8 cellular contexts compared by ENCODE assay signal in the genomic region with DNA sequence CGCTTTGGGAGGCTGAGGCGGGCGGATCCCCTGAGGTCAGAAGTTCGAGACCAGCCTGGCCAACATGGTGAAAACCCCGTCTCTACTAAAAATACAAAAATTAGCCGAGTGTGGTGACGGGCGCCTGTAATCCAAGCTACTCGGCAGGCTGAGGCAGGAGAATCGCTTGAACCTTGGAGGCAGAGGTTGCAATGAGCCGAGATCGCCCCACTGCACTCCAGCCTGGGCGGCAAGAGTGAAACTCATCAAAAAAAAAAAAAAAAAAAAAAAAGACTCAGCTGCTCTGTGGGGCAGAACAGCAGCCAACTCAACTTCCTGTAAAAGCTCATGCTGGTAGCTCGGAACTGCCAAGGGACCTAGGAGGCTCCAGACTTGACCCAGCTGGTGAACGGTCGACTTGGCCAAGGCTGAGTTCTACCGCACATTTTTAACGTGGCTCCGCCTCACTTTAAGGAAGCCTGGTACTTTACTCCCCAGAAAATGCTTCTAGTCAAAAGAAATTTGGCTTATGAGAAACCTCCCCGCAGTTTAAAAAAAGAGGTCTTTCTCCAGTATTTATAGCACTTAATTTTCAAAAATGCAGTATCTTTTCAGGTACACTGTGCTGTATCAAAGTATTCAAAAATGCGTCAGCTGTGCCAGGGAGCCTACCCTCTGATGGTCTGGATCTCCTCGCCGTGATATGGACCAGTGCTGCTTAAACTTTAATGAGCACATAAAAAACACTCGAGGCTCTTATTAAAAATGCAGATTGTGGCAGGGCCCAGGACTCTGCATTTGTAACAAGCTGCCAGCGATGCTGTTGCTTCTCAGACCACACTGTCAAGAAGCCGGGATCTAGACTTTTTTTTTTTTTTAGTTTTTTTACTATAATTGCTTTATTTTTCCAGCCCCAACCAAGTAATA. TPM values are rescaled to one million over a fixed set of nuclear protein-coding genes. Genes with fewer than 3 reads are reported as not detected.
DNase-seq lines count a peak whose midpoint lies in the region; ATAC-seq and TF ChIP-seq lines count a peak whose summit lies in the region.

No MANE protein-coding gene starts in this region.

- peak overlapping the region; percentile 94 for H3K27ac Mint-ChIP-seq in activated CD4-positive, alpha-beta T cell treated with anti-CD3 and anti-CD28 coated beads for 36 hours

- no peaks in the 10 kb centered on the region for H3K36me3 ChIP-seq in ascending aorta
- no peaks in the 10 kb centered on the region for H3K36me3 ChIP-seq in iPS-15b (ENCODE audit: control insufficient read depth, insufficient read depth, low read length)
- no peaks in the 10 kb centered on the region for H3K36me3 ChIP-seq in skeletal muscle tissue (ENCODE audit: control insufficient read depth in 3 of 3, insufficient read depth in 3 of 3, low read length in 3 of 3)

- CTCF ChIA-PET in activated CD4-positive, alpha-beta T cell treated with anti-CD3 and anti-CD28 coated beads for 36 hours (lab: Charles Lee), result interaction anchor here (0.5 to 3.0 kb wide), 9 partner anchors 9 to 173 kb away, joined by 3 to 10 read pairs (median 4); partner anchors contain the start of gene FTSJ3

- H3K36me3 Mint-ChIP-seq in activated CD4-positive, alpha-beta T cell treated with anti-CD3 and anti-CD28 coated beads for 36 hours (ENCODE audit: low read depth), result peaks cover 16% of the 10 kb centered on the region

- peaks cover 4% of the 10 kb centered on the region for H3K9me3 Mint-ChIP-seq in activated CD4-positive, alpha-beta T cell treated with anti-CD3 and anti-CD28 coated beads for 36 hours (ENCODE audit: low read depth)

- peak overlapping the region; percentile 89 to 97 for H3K27ac ChIP-seq in ascending aorta
- peak overlapping the region; percentile 89 for H3K27ac ChIP-seq in skeletal muscle tissue (ENCODE audit: low read depth, low read length)

- POLR2A ChIA-PET in activated CD4-positive, alpha-beta T cell treated with anti-CD3 and anti-CD28 coated beads for 36 hours (lab: Charles Lee), result interaction anchor here (0.6 to 1.8 kb wide), 4 partner anchors 10 to 70 kb away, joined by 4 to 20 read pairs (median 6); partner anchors contain the start of genes CCDC47 and DDX42

- H3K4me1 Mint-ChIP-seq in activated CD4-positive, alpha-beta T cell treated with anti-CD3 and anti-CD28 coated beads for 36 hours, result peaks cover 41% of the 10 kb centered on the region

- DNase-seq in activated CD4-positive, alpha-beta T cell treated with anti-CD3 and anti-CD28 coated beads for 36 hours, result peak; percentile 52
- no peak for DNase-seq in activated CD4-positive, alpha-beta T cell treated with anti-CD3 and anti-CD28 coated beads, Interleukin-2, amount 50 U/mL, for 4 hours
- DNase-seq in NAMALWA (ENCODE audit: low spot score) (peak; percentile 93), ascending aorta (ENCODE audit: low spot score in 2 of 2) (peak in 1 of 2 donors; percentile 87), NCI-H1436 (lab: John Stamatoyannopoulos, UW) (no peak), COR-L47 (lab: John Stamatoyannopoulos, UW) (no peak)

- no peak for TF ChIP-seq CTCF in ascending aorta (IDR thresholded peaks at IDR 0.05)

- no peaks in the 10 kb centered on the region for H3K9me3 ChIP-seq in ascending aorta
- no peaks in the 10 kb centered on the region for H3K9me3 ChIP-seq in iPS-15b (ENCODE audit: control insufficient read depth, insufficient read depth, low read length)
- H3K9me3 ChIP-seq in skeletal muscle tissue (ENCODE audit: control insufficient read depth in 3 of 3, low read length in 3 of 3), result no peaks in the 10 kb centered on the region

- ATAC-seq in activated CD4-positive, alpha-beta T cell treated with anti-CD3 and anti-CD28 coated beads for 36 hours, result peak; percentile 13

- H3K4me1 ChIP-seq in ascending aorta (peaks cover 22 to 39% of the 10 kb centered on the region in 2 donors), iPS-15b (ENCODE audit: control insufficient read depth, insufficient read depth, low read length) (peaks cover 12% of the 10 kb centered on the region), skeletal muscle tissue (ENCODE audit: control insufficient read depth in 3 of 3, insufficient read depth in 3 of 3, low read length in 3 of 3) (peaks cover 40 to 43% (median 43%) of the 10 kb centered on the region in 3 donors)

- H3K27me3 ChIP-seq in ascending aorta (no peaks in the 10 kb centered on the region), iPS-15b (ENCODE audit: control insufficient read depth, insufficient read depth, low read length) (peaks cover 21% of the 10 kb centered on the region), skeletal muscle tissue (ENCODE audit: control insufficient read depth in 3 of 3, insufficient read depth in 3 of 3, low read length in 3 of 3) (no peaks in the 10 kb centered on the region)

- H3K9ac ChIP-seq in iPS-15b (ENCODE audit: low read depth, low read length) (no peak overlapping the region), skeletal muscle tissue (ENCODE audit: low read depth in 1 of 3, low read length in 3 of 3) (peak overlapping the region; percentile 79 to 90 (median 86))

- H3K27me3 Mint-ChIP-seq in activated CD4-positive, alpha-beta T cell treated with anti-CD3 and anti-CD28 coated beads for 36 hours, result no peaks in the 10 kb centered on the region

- intact Hi-C loops in activated CD4-positive, alpha-beta T cell treated with anti-CD3 and anti-CD28 coated beads for 36 hours (cut with DNase I, micrococcal nuclease), result loop anchor here (1.0 to 5.0 kb wide), 15 partner anchors 16 to 819 kb away; partner anchors contain the start of genes CCDC47 (in 2 of the 2), ERN1 (in 2 of the 2), FTSJ3 (in 2 of the 2) and PSMC5 (in 2 of the 2)
- intact Hi-C loops in ascending aorta (cut with DNase I), result loop anchor here (1.0 kb wide), 1 partner anchor 16 kb away; the partner anchor contains the start of genes FTSJ3 and PSMC5

- H3K4me3 Mint-ChIP-seq in activated CD4-positive, alpha-beta T cell treated with anti-CD3 and anti-CD28 coated beads for 36 hours, result peak overlapping the region; percentile 98

- peak overlapping the region; percentile 83 to 98 for H3K4me3 ChIP-seq in ascending aorta
- H3K4me3 ChIP-seq in iPS-15b (ENCODE audit: low read depth, low read length), result peak overlapping the region; percentile 72
- peak overlapping the region; percentile 84 to 91 (median 87) for H3K4me3 ChIP-seq in skeletal muscle tissue (ENCODE audit: low read length in 3 of 3)

RNA-seq across cellular contexts. Expression of gene SMARCD2, which starts 1.2 kb away (rescaled TPM):
- 100 to 1,000 TPM in 1 of 2 experiments, 10 to 100 TPM in 1; 100.0 to 101 TPM for total RNA-seq in activated CD4-positive, alpha-beta T cell treated with anti-CD3 and anti-CD28 coated beads for 36 hours
- total RNA-seq in ascending aorta (78.0 TPM), skeletal muscle tissue (44.4 TPM)

RNA-seq across cellular contexts. Expression of gene FTSJ3, which starts 16.2 kb away (rescaled TPM):
- total RNA-seq in activated CD4-positive, alpha-beta T cell treated with anti-CD3 and anti-CD28 coated beads for 36 hours, result 10 to 100 TPM; 52.1 to 61.2 TPM
- total RNA-seq in ascending aorta (18.2 TPM), skeletal muscle tissue (62.6 TPM)

RNA-seq across cellular contexts. Expression of gene PSMC5, which starts 16.4 kb away (rescaled TPM):
- total RNA-seq in activated CD4-positive, alpha-beta T cell treated with anti-CD3 and anti-CD28 coated beads for 36 hours, result 100 to 1,000 TPM in 1 of 2 experiments, 10 to 100 TPM in 1; 98.2 to 160 TPM
- total RNA-seq in ascending aorta (83.7 TPM), skeletal muscle tissue (41.2 TPM)

RNA-seq across cellular contexts. Expression of gene CSH2, which starts 29.8 kb away (rescaled TPM):
- not detected for total RNA-seq in activated CD4-positive, alpha-beta T cell treated with anti-CD3 and anti-CD28 coated beads for 36 hours
- not detected for total RNA-seq in ascending aorta
- total RNA-seq in skeletal muscle tissue, result not detected

RNA-seq across cellular contexts. Expression of gene GH2, which starts 38.1 kb away (rescaled TPM):
- not detected for total RNA-seq in activated CD4-positive, alpha-beta T cell treated with anti-CD3 and anti-CD28 coated beads for 36 hours
- total RNA-seq in ascending aorta (not detected), skeletal muscle tissue (not detected)

Comparison
In these comparisons a context has a peak if more than half of its experiments do, and no peak if none do; other contexts are left out.
1. DNase-seq: peak in activated CD4-positive, alpha-beta T cell treated with anti-CD3 and anti-CD28 coated beads for 36 hours (single experiment) and NAMALWA (single experiment); none in activated CD4-positive, alpha-beta T cell treated with anti-CD3 and anti-CD28 coated beads, Interleukin-2, amount 50 U/mL, for 4 hours (0 of 2), NCI-H1436 (single experiment) and COR-L47 (single experiment).
2. Peak in every context shown above with its lines, with median percentiles within 50 percentile points of each other: H3K4me3 ChIP-seq.